26 cellular contexts compared by ENCODE assay signal in the genomic region with DNA sequence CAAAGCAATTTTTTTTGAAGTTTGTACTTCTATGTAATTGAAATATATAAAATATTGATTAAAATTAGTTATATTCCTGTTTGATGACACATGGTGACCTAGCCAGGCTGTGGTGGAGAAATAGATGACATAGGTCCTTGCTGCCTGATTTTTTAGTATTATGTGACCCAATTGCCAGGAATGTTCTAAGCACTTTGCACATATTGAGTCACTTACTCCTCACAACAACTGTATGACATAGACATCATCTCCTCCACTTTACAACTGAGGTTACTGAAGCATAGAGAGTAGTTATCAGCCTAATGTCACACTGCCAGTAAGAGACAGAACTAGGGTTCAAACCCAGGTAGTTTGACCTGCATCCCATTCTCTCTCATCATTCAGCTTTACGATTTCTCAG. TPM values are rescaled to one million over a fixed set of nuclear protein-coding genes. Genes with fewer than 3 reads are reported as not detected.
"Had no signal": no experiment of that assay in that cellular context is flagged by ENCODE, and none has a peak within 500 bp of the region (broad histone marks: within the 10 kb centered on the region; RNA-seq: fewer than 3 reads in every experiment).

No MANE protein-coding gene starts in this region.

- H3K27ac ChIP-seq: KMS-11 had no signal

- H3K4me1 Mint-ChIP-seq: activated CD4-positive, alpha-beta T cell treated with anti-CD3 and anti-CD28 coated beads, Interleukin-2, amount 10 ng/mL, durations not matched to agents 24 days and 14 days; activated naive CD8-positive, alpha-beta T cell treated with anti-CD3 and anti-CD28 coated beads, Interleukin-2, amount 50 U/mL, for 24 hours; WTC11 had no signal

- H3K9ac ChIP-seq: KMS-11 had no signal

- ATAC-seq: activated naive CD4-positive, alpha-beta T cell treated with anti-CD3 and anti-CD28 coated beads, Interleukin-2, amount 50 U/mL, for 72 hours; activated naive CD8-positive, alpha-beta T cell treated with anti-CD3 and anti-CD28 coated beads, Interleukin-2, amount 50 U/mL, for 24 hours; activated T-cell treated with anti-CD3 and anti-CD28 coated beads, Interleukin-2, amount 50 U/mL, for 4 hours; WTC11 had no signal

- H3K27me3 Mint-ChIP-seq: activated naive CD8-positive, alpha-beta T cell treated with anti-CD3 and anti-CD28 coated beads, Interleukin-2, amount 50 U/mL, for 24 hours; brain had no signal

- H3K9me3 Mint-ChIP-seq: activated CD4-positive, alpha-beta T cell treated with anti-CD3 and anti-CD28 coated beads, Interleukin-2, amount 10 ng/mL, durations not matched to agents 24 days and 14 days; activated naive CD4-positive, alpha-beta T cell treated with anti-CD3 and anti-CD28 coated beads, Interleukin-2, amount 50 U/mL, for 72 hours; activated naive CD8-positive, alpha-beta T cell treated with anti-CD3 and anti-CD28 coated beads, Interleukin-2, amount 50 U/mL, for 24 hours; activated T-cell treated with anti-CD3 and anti-CD28 coated beads, Interleukin-2, amount 50 U/mL, for 4 hours; T-helper 1 cell treated with Interleukin-12 subunit alpha and Interleukin-12 subunit beta and Interleukin-4 antibody, amounts not matched to agents 30 μg/mL and 1 μg/mL, for 36 hours had no signal

- H3K4me2 ChIP-seq: KMS-11 had no signal

- H3K27ac Mint-ChIP-seq: activated CD4-positive, alpha-beta T cell treated with anti-CD3 and anti-CD28 coated beads, Interleukin-2, amount 10 ng/mL, durations not matched to agents 24 days and 14 days; activated naive CD4-positive, alpha-beta T cell treated with anti-CD3 and anti-CD28 coated beads, Interleukin-2, amount 50 U/mL, for 72 hours; activated naive CD8-positive, alpha-beta T cell treated with anti-CD3 and anti-CD28 coated beads, Interleukin-2, amount 50 U/mL, for 24 hours; brain; T-helper 1 cell treated with Interleukin-12 subunit alpha and Interleukin-12 subunit beta and Interleukin-4 antibody, amounts not matched to agents 30 μg/mL and 1 μg/mL, for 36 hours; WTC11 had no signal

- H3K36me3 Mint-ChIP-seq: activated naive CD4-positive, alpha-beta T cell treated with anti-CD3 and anti-CD28 coated beads, Interleukin-2, amount 50 U/mL, for 72 hours; brain; WTC11 had no signal

- DNase-seq: activated CD4-positive, alpha-beta T cell treated with anti-CD3 and anti-CD28 coated beads, Interleukin-2, amount 10 ng/mL, durations not matched to agents 24 days and 14 days; activated CD4-positive, alpha-beta T cell treated with anti-CD3 and anti-CD28 coated beads, Interleukin-2, amount 50 U/mL, for 48 hours; activated CD4-positive, CD25-positive, alpha-beta regulatory T cell treated with anti-CD3 and anti-CD28 coated beads, Interleukin-2, amount 50 U/mL, for 72 hours; activated effector memory CD4-positive, alpha-beta T cell treated with anti-CD3 and anti-CD28 coated beads, Interleukin-2, amount 50 U/mL, for 16 hours; activated naive CD4-positive, alpha-beta T cell treated with Interleukin-2 at 50 U/mL for 16 hours; activated naive CD8-positive, alpha-beta T cell treated with anti-CD3 and anti-CD28 coated beads, Interleukin-2, amount 50 U/mL, for 24 hours; activated T-cell treated with anti-CD3 and anti-CD28 coated beads, Interleukin-2, amount 50 U/mL, for 4 hours; amniotic stem cell; cerebellar nuclear complex; NCI-H1092; NCI-H1417; NCI-H1930; NCI-H2171 treated with DMSO at 0.1 percent for 48 hours; NCI-H226; NCI-H510A; NCI-H526 treated with DMSO at 0.1 percent for 48 hours; NCI-H82; SHP77 treated with DMSO at 0.1 percent for 48 hours had no signal

- H3K4me3 Mint-ChIP-seq: activated CD4-positive, alpha-beta T cell treated with anti-CD3 and anti-CD28 coated beads, Interleukin-2, amount 10 ng/mL, durations not matched to agents 24 days and 14 days; activated naive CD8-positive, alpha-beta T cell treated with anti-CD3 and anti-CD28 coated beads, Interleukin-2, amount 50 U/mL, for 24 hours; activated T-cell treated with anti-CD3 and anti-CD28 coated beads, Interleukin-2, amount 50 U/mL, for 4 hours; brain; T-helper 1 cell treated with Interleukin-12 subunit alpha and Interleukin-12 subunit beta and Interleukin-4 antibody, amounts not matched to agents 30 μg/mL and 1 μg/mL, for 36 hours; WTC11 had no signal

RNA-seq across cellular contexts. Expression of a gene that starts 35.8 kb away (rescaled TPM):
- total RNA-seq: activated CD4-positive, alpha-beta T cell treated with anti-CD3 and anti-CD28 coated beads, Interleukin-2, amount 10 ng/mL, durations not matched to agents 24 days and 14 days; activated naive CD4-positive, alpha-beta T cell treated with anti-CD3 and anti-CD28 coated beads, Interleukin-2, amount 50 U/mL, for 72 hours; activated T-cell treated with anti-CD3 and anti-CD28 coated beads, Interleukin-2, amount 50 U/mL, for 4 hours; astrocyte; MCF 10A; SK-MEL-5; WTC11 had no signal
